19 cellular contexts compared by ENCODE assay signal in the genomic region with DNA sequence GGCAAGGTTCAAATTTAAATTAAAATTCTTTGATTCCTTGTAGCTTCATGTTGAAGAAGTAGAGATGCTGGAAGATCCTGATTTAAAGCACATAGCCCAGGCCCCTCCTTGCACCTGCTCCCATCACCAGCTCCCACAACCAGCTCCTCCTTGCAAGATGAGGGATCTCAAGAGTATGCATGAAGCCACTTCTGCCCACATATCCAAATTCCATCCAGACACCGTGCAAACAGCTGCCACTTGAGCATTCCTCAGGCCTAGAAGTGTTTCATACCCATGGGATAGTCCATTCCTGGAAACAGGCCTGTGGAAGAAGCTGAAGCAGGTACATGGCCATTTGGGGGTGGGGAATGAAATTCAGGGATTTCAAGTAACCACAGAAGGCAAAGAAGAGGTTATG.
"Had no signal": no experiment of that assay in that cellular context is flagged by ENCODE, and none has a peak within 500 bp of the region (broad histone marks: within the 10 kb centered on the region; RNA-seq: fewer than 3 reads in every experiment).

No MANE protein-coding gene starts in this region.

- H3K27me3 ChIP-seq: pancreas, right lobe of liver, tibial artery, vagina had no signal

- H3K9me3 ChIP-seq: pancreas, right lobe of liver, tibial artery, vagina had no signal

- H3K36me3 ChIP-seq: pancreas, right lobe of liver, tibial artery, vagina had no signal

- H3K4me1 ChIP-seq: right lobe of liver, tibial artery had no signal

- ATAC-seq: left lobe of liver; natural killer cell; right lobe of liver; stimulated activated naive B cell treated with anti-CD40 and anti-IgM and Interleukin-4, amounts not matched to agents 10 μg/mL and 1 μg/mL and 100 μg/mL, for 72 hours; WTC11 had no signal

- H3K4me3 ChIP-seq: right lobe of liver, tibial artery, vagina had no signal

- DNase-seq: activated CD4-positive, alpha-beta memory T cell treated with anti-CD3 and anti-CD28 coated beads for 36 hours; activated CD4-positive, alpha-beta T cell treated with anti-CD3 and anti-CD28 coated beads for 4 hours; activated naive CD4-positive, alpha-beta T cell; activated naive CD8-positive, alpha-beta T cell treated with anti-CD3 and anti-CD28 coated beads for 36 hours; activated T-cell treated with anti-CD3 and anti-CD28 coated beads for 4 hours; amniotic stem cell; caudate nucleus; endodermal cell; foreskin melanocyte; glutamatergic neuron; hippocampal formation; natural killer cell; right lobe of liver; stimulated activated naive B cell treated with anti-CD40 and anti-IgM and Interleukin-4, amounts not matched to agents 10 μg/mL and 1 μg/mL and 100 μg/mL, for 72 hours; tibial artery had no signal

- H3K27ac ChIP-seq: right lobe of liver, tibial artery, vagina had no signal
